Comparison of ENCODE assay signal across 1 cellular context in genomic region chr10:10499839-10500238, GRCh38.
TF ChIP-seq lines count a peak whose summit lies in the region.

No MANE protein-coding gene starts in this region.

TF ChIP-seq in IMR-90, 13 proteins besides CTCF, POLR2A, EP300 and RAD21 (continued from another document):
- TF ChIP-seq USF2 (IDR thresholded peaks at IDR 0.05; ENCODE audit: low read depth, low read length) (no peak), NFE2L2 (IDR thresholded peaks at IDR 0.05; ENCODE audit: low read depth, low read length) (no peak), RFX5 (IDR thresholded peaks at IDR 0.05; ENCODE audit: low read depth, low read length) (no peak), ELK1 (IDR thresholded peaks at IDR 0.05; ENCODE audit: borderline replicate concordance, low read depth, low read length) (no peak), CHD1 (IDR thresholded peaks at IDR 0.05; ENCODE audit: low read depth, low read length) (no peak), MAZ (IDR thresholded peaks at IDR 0.05; ENCODE audit: borderline replicate concordance, low read depth, low read length) (no peak), FOS (IDR thresholded peaks at IDR 0.05; ENCODE audit: low read depth, low read length) (no peak), MAFK (IDR thresholded peaks at IDR 0.05; ENCODE audit: low read depth, low read length) (no peak), SMC3 (IDR thresholded peaks at IDR 0.05; ENCODE audit: low read depth, low read length) (no peak), BHLHE40 (IDR thresholded peaks at IDR 0.05; ENCODE audit: low read depth, low read length) (no peak)
